8 cellular contexts compared by ENCODE assay signal in the genomic region with DNA sequence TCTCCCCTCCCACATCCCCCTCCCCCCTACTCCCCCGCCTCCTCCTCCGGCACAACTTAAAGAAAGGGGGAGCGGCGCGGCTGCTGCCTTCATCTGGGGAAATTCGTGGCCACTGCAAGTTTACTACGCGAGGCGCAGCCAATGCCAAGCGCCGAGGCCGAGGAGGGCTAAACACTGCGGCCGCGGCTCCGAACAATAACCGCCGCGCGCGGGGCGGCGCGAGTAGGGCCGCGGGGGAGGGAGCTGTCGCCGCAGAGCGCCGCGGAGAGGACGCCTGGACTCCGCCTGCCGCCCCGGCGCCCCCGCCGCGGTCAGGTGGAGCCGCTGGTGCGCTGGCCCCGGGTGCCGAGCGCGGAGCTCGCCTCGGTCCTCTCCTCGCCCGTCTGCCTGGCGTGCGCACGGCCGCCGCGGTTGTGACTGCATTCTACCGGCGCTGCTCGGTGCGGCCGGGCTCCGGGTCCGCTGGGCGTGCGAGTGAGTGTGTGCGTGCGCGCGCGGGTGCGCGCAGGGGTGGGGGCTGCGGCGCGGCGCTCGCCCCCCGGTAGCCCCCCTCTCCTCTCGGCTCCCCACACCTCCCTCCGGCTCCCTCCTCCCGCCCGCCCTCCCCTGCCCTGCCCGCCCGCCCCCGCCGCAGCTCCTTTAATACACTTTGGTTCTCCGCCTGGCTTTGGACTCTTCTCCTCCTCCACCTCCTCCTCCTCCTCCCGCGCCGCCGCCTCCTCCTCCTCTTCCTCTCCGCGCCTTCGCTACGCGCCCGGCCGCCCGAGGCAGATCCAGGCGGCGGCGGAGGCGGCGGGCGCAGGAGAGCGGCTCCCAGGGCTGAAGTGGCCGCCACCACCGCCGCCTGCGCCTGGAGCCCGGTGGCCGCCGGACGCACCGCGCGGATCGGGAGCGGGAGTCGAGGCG. TPM values are rescaled to one million over a fixed set of nuclear protein-coding genes. Genes with fewer than 3 reads are reported as not detected.
DNase-seq lines count a peak whose midpoint lies in the region; ATAC-seq and TF ChIP-seq lines count a peak whose summit lies in the region.

ZIC2 (plus strand) TSS at position 670 of the 906 bp plus-strand sequence. CDS start 281 bp downstream, outside the sequence.

- POLR2A ChIA-PET in T-cell (lab: Charles Lee): interaction anchor here in 1 of 2 donors (0.6 kb wide), 1 partner anchor 11 kb away, joined by 3 read pairs; no protein-coding TSS in a partner anchor

- ATAC-seq in T-cell (replicated peaks in 1 of 4): peak; percentile 10 to 32 (median 20)

- H3K27me3 Mint-ChIP-seq in T-cell (peaks cover 42 to 62% of the 10 kb centered on the region in 2 donors), nephron (ENCODE audit: low read depth) (peaks cover 79% of the 10 kb centered on the region)

- TF ChIP-seq POLR2A in erythroblast (IDR thresholded peaks at IDR 0.05; ENCODE audit: low read length): no peak

- in situ Hi-C loops in KBM-7 (cut with MboI; ENCODE audit: low pct_unique_long_range_greater_than_20kb, low sequenced_read_pairs): no loop called here

- peak within 1 kb of the TSS in 1 of 3 donors; percentile 58 for H3K4me3 Mint-ChIP-seq in T-cell
- H3K4me3 Mint-ChIP-seq in nephron: peak within 1 kb of the TSS; percentile 76 to 82 (median 80)

- H3K9me3 Mint-ChIP-seq in T-cell: peaks cover 0 to 15% (median 8%) of the 10 kb centered on the region in 3 donors
- H3K9me3 Mint-ChIP-seq in nephron: peaks cover 3% of the 10 kb centered on the region

- peaks cover 20 to 31% (median 22%) of the 10 kb centered on the region in 3 donors for H3K4me1 Mint-ChIP-seq in T-cell
- peaks cover 18% of the 10 kb centered on the region for H3K4me1 Mint-ChIP-seq in nephron

- peaks cover 5% of the 10 kb centered on the region for H3K36me3 Mint-ChIP-seq in T-cell
- peaks cover 5% of the 10 kb centered on the region for H3K36me3 Mint-ChIP-seq in nephron (ENCODE audit: low read depth)

- peak within 1 kb of the TSS; percentile 22 to 67 for H3K27ac Mint-ChIP-seq in T-cell
- H3K27ac Mint-ChIP-seq in nephron: peak within 1 kb of the TSS in 2 of 3 experiments; percentile 43 to 80

- DNase-seq in DMS79 treated with DMSO at 0.1 percent for 48 hours (lab: John Stamatoyannopoulos, UW): peak; percentile 92
- peak; percentile 84 for DNase-seq in KBM-7
- DNase-seq in T-cell: no peak
- DNase-seq in erythroblast (lab: John Stamatoyannopoulos, UW): peak; percentile 68 to 70
- DNase-seq in pons (ENCODE audit: low spot score): no peak
- no peak for DNase-seq in iPS-NIHi7 (ENCODE audit: extremely low spot score)
- DNase-seq in SKM-1 (lab: John Stamatoyannopoulos, UW; ENCODE audit: unreplicated experiment): no peak

- TF ChIP-seq CTCF in nephron (IDR thresholded peaks at IDR 0.05; ENCODE audit: unreplicated experiment in 3 of 3): no peak

- CTCF ChIA-PET in T-cell (lab: Charles Lee): interaction anchor here in 1 of 2 donors (0.7 kb wide), 1 partner anchor 68 kb away, joined by 3 read pairs; no protein-coding TSS in a partner anchor

RNA-seq across cellular contexts. Expression of gene ZIC2, which starts in this region (rescaled TPM):
- under 1 TPM in 3 of 5 donors, not detected in 2; 0.10 to 0.88 (median 0.85) TPM for total RNA-seq in T-cell

Comparison
In these comparisons a context has a peak if more than half of its experiments do, and no peak if none do; other contexts are left out.
1. Peak in ATAC-seq in T-cell; RNA of the gene not detected or under 1 TPM.
2. DNase-seq: peak in DMS79 treated with DMSO at 0.1 percent for 48 hours (single experiment), KBM-7 (single experiment) and erythroblast (2 of 2); none in T-cell (0 of 34), pons (single experiment), iPS-NIHi7 (single experiment) and SKM-1 (single experiment).